Comparison of ENCODE assay signal across 1 cellular context in genomic region chr18:28080876-28081300, GRCh38.
TF ChIP-seq lines count a peak whose summit lies in the region.

No MANE protein-coding gene starts in this region.

TF ChIP-seq in WTC11, 78 proteins besides CTCF, POLR2A, EP300 and RAD21 (continued from another document):
- TF ChIP-seq, protein P1, sequence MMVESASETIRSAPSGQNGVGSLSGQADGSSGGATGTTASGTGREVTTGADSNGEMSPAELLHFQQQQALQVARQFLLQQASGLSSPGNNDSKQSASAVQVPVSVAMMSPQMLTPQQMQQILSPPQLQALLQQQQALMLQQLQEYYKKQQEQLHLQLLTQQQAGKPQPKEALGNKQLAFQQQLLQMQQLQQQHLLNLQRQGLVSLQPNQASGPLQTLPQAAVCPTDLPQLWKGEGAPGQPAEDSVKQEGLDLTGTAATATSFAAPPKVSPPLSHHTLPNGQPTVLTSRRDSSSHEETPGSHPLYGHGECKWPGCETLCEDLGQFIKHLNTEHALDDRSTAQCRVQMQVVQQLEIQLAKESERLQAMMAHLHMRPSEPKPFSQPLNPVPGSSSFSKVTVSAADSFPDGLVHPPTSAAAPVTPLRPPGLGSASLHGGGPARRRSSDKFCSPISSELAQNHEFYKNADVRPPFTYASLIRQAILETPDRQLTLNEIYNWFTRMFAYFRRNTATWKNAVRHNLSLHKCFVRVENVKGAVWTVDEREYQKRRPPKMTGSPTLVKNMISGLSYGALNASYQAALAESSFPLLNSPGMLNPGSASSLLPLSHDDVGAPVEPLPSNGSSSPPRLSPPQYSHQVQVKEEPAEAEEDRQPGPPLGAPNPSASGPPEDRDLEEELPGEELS (CRISPR knock-in tag; IDR thresholded peaks at IDR 0.05) = no peak
- TF ChIP-seq, protein P2, sequence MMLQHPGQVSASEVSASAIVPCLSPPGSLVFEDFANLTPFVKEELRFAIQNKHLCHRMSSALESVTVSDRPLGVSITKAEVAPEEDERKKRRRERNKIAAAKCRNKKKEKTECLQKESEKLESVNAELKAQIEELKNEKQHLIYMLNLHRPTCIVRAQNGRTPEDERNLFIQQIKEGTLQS (CRISPR knock-in tag; conservative IDR thresholded peaks at IDR 0.05) = no peak
- TF ChIP-seq E2F1 (CRISPR knock-in tag; IDR thresholded peaks at IDR 0.05) = no peak
- TF ChIP-seq TCF7 (CRISPR knock-in tag; IDR thresholded peaks at IDR 0.05; ENCODE audit: low read depth) = no peak
- TF ChIP-seq RELA (CRISPR knock-in tag; IDR thresholded peaks at IDR 0.05; ENCODE audit: borderline replicate concordance) = no peak
- no peak for TF ChIP-seq EMX1 (CRISPR knock-in tag; IDR thresholded peaks at IDR 0.05)
- no peak for TF ChIP-seq NR2C2 (CRISPR knock-in tag; IDR thresholded peaks at IDR 0.05)
- no peak for TF ChIP-seq JAZF1 (CRISPR knock-in tag; IDR thresholded peaks at IDR 0.05)
- TF ChIP-seq SOX15 (CRISPR knock-in tag; IDR thresholded peaks at IDR 0.05) = no peak
- no peak for TF ChIP-seq TEAD4 (CRISPR knock-in tag; IDR thresholded peaks at IDR 0.05)
- TF ChIP-seq GABPB1 (CRISPR knock-in tag; IDR thresholded peaks at IDR 0.05) = no peak
TF ChIP-seq in WTC11: peak in this region for 0.
